Comparison of ENCODE assay signal across 7 cellular contexts in the genomic region with DNA sequence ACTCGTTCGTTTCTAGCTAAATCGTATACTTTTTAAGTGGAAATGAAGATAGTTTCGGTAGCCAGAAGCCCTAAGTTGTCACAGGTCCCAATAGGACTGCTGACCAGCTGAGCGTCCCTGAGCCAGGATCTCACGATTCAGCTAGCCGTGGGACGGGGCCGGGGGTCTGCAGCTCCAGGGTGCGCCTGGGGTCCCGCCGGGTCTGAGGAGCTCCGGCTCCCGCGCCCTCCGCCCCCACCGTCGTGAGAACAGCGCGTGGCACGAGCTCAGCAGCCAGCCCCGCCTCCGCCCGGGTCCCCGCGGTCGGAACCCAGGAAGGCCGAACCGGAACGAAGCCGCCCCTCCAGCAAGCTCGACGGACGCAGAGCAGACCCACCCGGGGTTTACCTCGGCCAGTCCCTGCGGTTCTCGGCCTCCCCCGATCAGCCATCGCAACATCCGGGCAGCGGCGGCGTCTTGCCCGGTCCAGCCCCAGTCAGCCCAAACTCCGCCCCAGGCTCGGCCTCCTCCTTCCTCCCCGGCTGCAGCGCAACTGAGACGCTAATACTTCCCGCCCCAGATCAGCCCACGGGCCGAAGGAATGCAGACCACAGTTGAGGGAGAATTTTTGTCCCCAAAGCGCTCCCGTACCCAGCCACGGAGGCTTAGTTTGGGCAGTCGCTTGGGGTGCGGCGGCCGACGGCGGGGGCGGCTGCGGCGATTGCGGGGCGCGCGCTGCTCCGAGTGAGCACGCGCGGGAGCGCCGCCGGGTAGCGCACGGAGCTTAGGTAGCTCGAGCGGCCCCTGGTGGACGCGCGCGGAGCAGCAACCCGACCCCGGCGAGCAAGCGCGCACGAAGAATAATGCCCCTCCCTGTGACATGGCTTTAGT. TPM values are rescaled to one million over a fixed set of nuclear protein-coding genes. Genes with fewer than 3 reads are reported as not detected.
DNase-seq lines count a peak whose midpoint lies in the region; ATAC-seq, FAIRE-seq and TF ChIP-seq lines count a peak whose summit lies in the region.

WDR41 (minus strand) TSS at position 534 of the 870 bp plus-strand sequence; CDS start at position 438, 96 bp downstream.

- no peaks in the 10 kb centered on the region for H3K9me3 ChIP-seq in astrocyte (ENCODE audit: insufficient read depth, low read depth, low read length)

- TF ChIP-seq CTCF in astrocyte (IDR thresholded peaks at IDR 0.05; ENCODE audit: insufficient read depth, low read depth, low read length), result peak; percentile 63

- DNase-seq in NCI-H2029 (lab: John Stamatoyannopoulos, UW) (peak; percentile 71), T-helper 22 cell (ENCODE audit: low read depth) (peak; percentile 56), astrocyte (ENCODE audit: low read depth) (peak; percentile 93), hepatic stellate cell (ENCODE audit: low spot score) (peak; percentile 92), renal cortical epithelial cell (ENCODE audit: low read depth) (peak; percentile 83)

- H2AFZ ChIP-seq in astrocyte (ENCODE audit: low read depth, low read length), result peak within 1 kb of the TSS; percentile 83

- H3K36me3 Mint-ChIP-seq in astrocyte (ENCODE audit: low read depth, unreplicated experiment), result no peaks in the 10 kb centered on the region

- H3K27me3 ChIP-seq in astrocyte (ENCODE audit: insufficient read depth, low read length), result no peaks in the 10 kb centered on the region

- H3K9ac ChIP-seq in astrocyte (ENCODE audit: low read length), result peak within 1 kb of the TSS; percentile 94

- H3K9me3 Mint-ChIP-seq in astrocyte (ENCODE audit: unreplicated experiment), result no peaks in the 10 kb centered on the region

- H3K4me3 ChIP-seq in astrocyte (ENCODE audit: insufficient read depth, low read depth, low read length), result peak within 1 kb of the TSS; percentile 91

- H3K27ac Mint-ChIP-seq in astrocyte (ENCODE audit: unreplicated experiment), result peak within 1 kb of the TSS; percentile 99

- H3K4me3 Mint-ChIP-seq in astrocyte (ENCODE audit: unreplicated experiment), result peak within 1 kb of the TSS; percentile 96

- peak within 1 kb of the TSS; percentile 91 for H3K27ac ChIP-seq in astrocyte (ENCODE audit: low read depth, low read length)

- H3K4me1 ChIP-seq in astrocyte (ENCODE audit: insufficient read depth, low read length), result peaks cover 10% of the 10 kb centered on the region

- TF ChIP-seq POLR2A in GM18505 (IDR thresholded peaks at IDR 0.05; ENCODE audit: borderline replicate concordance, extremely low read depth, insufficient read depth, insufficient read length), result peak; percentile 74

- no peaks in the 10 kb centered on the region for H3K36me3 ChIP-seq in astrocyte (ENCODE audit: insufficient read depth, low read length)

- H3K4me2 ChIP-seq in astrocyte (ENCODE audit: low read length), result peak within 1 kb of the TSS; percentile 76

- H4K20me1 ChIP-seq in astrocyte (ENCODE audit: insufficient read depth, low read length), result peaks cover 6% of the 10 kb centered on the region

- ATAC-seq in GM18505 (IDR thresholded peaks at IDR 0.05; ENCODE audit: unreplicated experiment) (peak; percentile 82), HG02970 (IDR thresholded peaks at IDR 0.05; ENCODE audit: low FRiP score, unreplicated experiment) (peak; percentile 89)

- peaks cover 40% of the 10 kb centered on the region for H3K79me2 ChIP-seq in astrocyte (ENCODE audit: insufficient read depth, low read length)

- FAIRE-seq in astrocyte (lab: Jason Lieb, UNC), result no peak

- H3K27me3 Mint-ChIP-seq in astrocyte (ENCODE audit: low read depth, unreplicated experiment), result peaks cover 2% of the 10 kb centered on the region

- peaks cover 9% of the 10 kb centered on the region for H3K4me1 Mint-ChIP-seq in astrocyte (ENCODE audit: low read depth, unreplicated experiment)

RNA-seq across cellular contexts. Expression of gene WDR41, which starts in this region (rescaled TPM):
- total RNA-seq in astrocyte (115 and 132 TPM in 2 replicates), renal cortical epithelial cell (71.4 and 112 TPM in 2 replicates)

Comparison
In these comparisons a context has a peak if more than half of its experiments do, and no peak if none do; other contexts are left out.
1. Peak in every context shown above with its lines: DNase-seq, ATAC-seq, H3K4me3 ChIP-seq and H3K27ac ChIP-seq.